Comparison of ENCODE assay signal across 32 cellular contexts in the genomic region with DNA sequence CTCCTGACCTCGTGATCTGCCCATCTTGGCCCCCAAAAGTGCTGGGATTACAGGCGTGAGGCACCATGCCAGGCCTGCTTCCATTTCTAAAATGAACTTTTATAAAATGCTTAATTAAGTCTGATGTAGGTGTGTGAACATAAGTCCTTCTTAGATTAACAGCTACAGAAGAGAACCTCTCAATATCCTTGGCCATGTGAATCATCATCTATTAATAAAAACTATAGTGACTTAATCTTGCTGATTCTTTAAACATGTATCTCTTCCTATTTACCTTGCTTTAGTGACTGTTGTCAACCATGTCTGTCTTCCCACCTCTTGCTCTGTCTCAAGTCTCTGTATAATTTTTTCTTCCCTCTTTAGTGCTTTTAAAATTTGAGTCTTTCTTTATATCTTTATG.
"Had no signal": no experiment of that assay in that cellular context is flagged by ENCODE, and none has a peak within 500 bp of the region (broad histone marks: within the 10 kb centered on the region; RNA-seq: fewer than 3 reads in every experiment).

No MANE protein-coding gene starts in this region.

- H3K27ac Mint-ChIP-seq: naive thymus-derived CD4-positive, alpha-beta T cell; natural killer cell; nephron; neural progenitor cell; stimulated activated memory B cell treated with anti-CD40 and anti-IgM and Interleukin-4, amounts not matched to agents 10 μg/mL and 1 μg/mL and 100 μg/mL, for 72 hours; stimulated activated naive CD8-positive, alpha-beta T cell treated with anti-CD3 and anti-CD28 coated beads, Interleukin-15, amount 100 ng/mL, for 72 hours; type B pancreatic cell had no signal

- H3K4me1 ChIP-seq: prostate gland, testis, uterus had no signal

- H3K4me3 Mint-ChIP-seq: naive thymus-derived CD4-positive, alpha-beta T cell; natural killer cell; nephron; neural progenitor cell; stimulated activated memory B cell treated with anti-CD40 and anti-IgM and Interleukin-4, amounts not matched to agents 10 μg/mL and 1 μg/mL and 100 μg/mL, for 72 hours; stimulated activated naive CD8-positive, alpha-beta T cell treated with anti-CD3 and anti-CD28 coated beads, Interleukin-15, amount 100 ng/mL, for 72 hours; type B pancreatic cell had no signal

- DNase-seq: naive thymus-derived CD4-positive, alpha-beta T cell; natural killer cell; occipital lobe; ovary; posterior cingulate gyrus; right cardiac atrium; right lobe of liver; sigmoid colon; spleen; stimulated activated CD4-positive, alpha-beta T cell treated with anti-CD3 and anti-CD28 coated beads, Interleukin-12 subunit alpha, Interleukin-12 subunit beta, amount 100 ng/mL, for 4 hours; stimulated activated CD4-positive, alpha-beta T cell treated with anti-CD3 and anti-CD28 coated beads, Interleukin-1b, Interleukin-23, amount 100 ng/mL, for 48 hours; stimulated activated CD4-positive, alpha-beta T cell treated with anti-CD3 and anti-CD28 coated beads, Interleukin-4, amount 100 ng/mL, for 1 hour; stimulated activated CD4-positive, alpha-beta T cell treated with anti-CD3 and anti-CD28 coated beads, Interleukin-4, amount 100 ng/mL, for 4 hours; stimulated activated CD8-positive, alpha-beta memory T cell treated with anti-CD3 and anti-CD28 coated beads, Interleukin-4, amount 100 ng/mL, for 48 hours; stimulated activated naive CD4-positive, alpha-beta T cell; stimulated activated naive CD8-positive, alpha-beta T cell treated with anti-CD3 and anti-CD28 coated beads, Interleukin-15, amount 100 ng/mL, for 72 hours; stimulated activated naive CD8-positive, alpha-beta T cell treated with anti-CD3 and anti-CD28 coated beads, Interleukin-15, Interleukin-2, amounts not matched to agents 100 U/mL and 50 U/mL, for 24 hours; substantia nigra; testis; tibial artery; transverse colon; upper lobe of right lung; uterus had no signal

- H2AFZ ChIP-seq: neural progenitor cell, parathyroid adenoma had no signal

- H3K4me2 ChIP-seq: neural progenitor cell, smooth muscle cell had no signal

- H3K9ac ChIP-seq: neural progenitor cell, parathyroid adenoma had no signal

- H3K27me3 Mint-ChIP-seq: naive thymus-derived CD4-positive, alpha-beta T cell; stimulated activated memory B cell treated with anti-CD40 and anti-IgM and Interleukin-4, amounts not matched to agents 10 μg/mL and 1 μg/mL and 100 μg/mL, for 72 hours; stimulated activated naive CD8-positive, alpha-beta T cell treated with anti-CD3 and anti-CD28 coated beads, Interleukin-15, amount 100 ng/mL, for 72 hours; type B pancreatic cell had no signal

- H3K9me3 ChIP-seq: ovary, prostate gland, right lobe of liver, sigmoid colon, spleen, suprapubic skin, testis, tibial artery, transverse colon, upper lobe of right lung, uterus had no signal

- H3K27me3 ChIP-seq: neural progenitor cell, ovary, right lobe of liver, sigmoid colon, spleen, suprapubic skin, testis, tibial artery, transverse colon, upper lobe of right lung, uterus had no signal

- H3K4me3 ChIP-seq: neural progenitor cell, ovary, prostate gland, right lobe of liver, sigmoid colon, skin epidermis, smooth muscle cell, spleen, suprapubic skin, testis, tibial artery, transverse colon, upper lobe of right lung, uterus had no signal

- H3K36me3 ChIP-seq: neural progenitor cell, ovary, prostate gland, right lobe of liver, sigmoid colon, suprapubic skin, tibial artery, transverse colon, upper lobe of right lung, uterus had no signal

- ATAC-seq: naive thymus-derived CD4-positive, alpha-beta T cell; natural killer cell; right cardiac atrium; right lobe of liver; stimulated activated memory B cell treated with anti-CD40 and anti-IgM and Interleukin-4, amounts not matched to agents 10 μg/mL and 1 μg/mL and 100 μg/mL, for 72 hours; stimulated activated naive CD8-positive, alpha-beta T cell treated with anti-CD3 and anti-CD28 coated beads, Interleukin-15, amount 100 ng/mL, for 72 hours; stimulated activated naive CD8-positive, alpha-beta T cell treated with anti-CD3 and anti-CD28 coated beads, Interleukin-15, Interleukin-2, amounts not matched to agents 100 U/mL and 50 U/mL, for 24 hours; upper lobe of right lung had no signal

- H3K27ac ChIP-seq: neural progenitor cell, ovary, parathyroid adenoma, prostate gland, right lobe of liver, sigmoid colon, skin epidermis, spleen, suprapubic skin, testis, tibial artery, transverse colon, upper lobe of right lung, uterus had no signal

- H3K9me3 Mint-ChIP-seq: natural killer cell; nephron; stimulated activated memory B cell treated with anti-CD40 and anti-IgM and Interleukin-4, amounts not matched to agents 10 μg/mL and 1 μg/mL and 100 μg/mL, for 72 hours had no signal
